Comparison of ENCODE assay signal across 8 cellular contexts in genomic region chr4:77158487-77158861, GRCh38. TPM values are rescaled to one million over a fixed set of nuclear protein-coding genes. Genes with fewer than 3 reads are reported as not detected.
DNase-seq lines count a peak whose midpoint lies in the region; ATAC-seq and TF ChIP-seq lines count a peak whose summit lies in the region.

No MANE protein-coding gene starts in this region.

- no peak for DNase-seq in right atrium auricular region (ENCODE audit: low spot score)
- DNase-seq in Right ventricle myocardium inferior (ENCODE audit: missing footprints), result no peak
- DNase-seq in astrocyte of the cerebellum (ENCODE audit: low read depth), result no peak
- no peak for DNase-seq in lung (ENCODE audit: low spot score)
- peak; percentile 35 to 46 for DNase-seq in uterus
- DNase-seq in NCI-H2227 (lab: John Stamatoyannopoulos, UW; ENCODE audit: unreplicated experiment), result no peak
- no peak for DNase-seq in amniotic stem cell (lab: John Stamatoyannopoulos, UW)

- intact Hi-C loops in Right ventricle myocardium inferior (cut with DNase I) (loop anchor here (5.0 kb wide), 1 partner anchor 61 kb away; no protein-coding TSS in a partner anchor), uterus (cut with DNase I; ENCODE audit: low total_unique reads) (no loop called here)

- TF ChIP-seq CTCF in right atrium auricular region (IDR thresholded peaks at IDR 0.05) (no peak), astrocyte of the cerebellum (IDR thresholded peaks at IDR 0.05; ENCODE audit: low read depth, low read length, missing control alignments) (no peak), lung (IDR thresholded peaks at IDR 0.05; ENCODE audit: control extremely low read depth, extremely low read depth) (no peak), uterus (IDR thresholded peaks at IDR 0.05) (peak in 1 of 4 experiments; percentile 8)

- H3K27ac ChIP-seq in right atrium auricular region (peak overlapping the region; percentile 88 to 95), lung (ENCODE audit: low read depth in 1 of 2, low read length in 1 of 2) (peak overlapping the region; percentile 13 to 87), uterus (peak overlapping the region; percentile 91 to 94)

- ATAC-seq in Right ventricle myocardium inferior (no peak), lung (ENCODE audit: insufficient read depth, low FRiP score) (no peak), esophagus mucosa (no peak)

- in situ Hi-C loops in astrocyte of the cerebellum (cut with HindIII; ENCODE audit: low sequenced_read_pairs), result no loop called here

- H3K4me3 ChIP-seq in right atrium auricular region (peak overlapping the region; percentile 69 to 95), astrocyte of the cerebellum (ENCODE audit: low read depth, low read length) (peak overlapping the region; percentile 95), lung (peak overlapping the region; percentile 72), uterus (peak overlapping the region; percentile 78 to 91)

- no peak for TF ChIP-seq POLR2A in uterus (IDR thresholded peaks at IDR 0.05)

- H3K4me1 ChIP-seq in right atrium auricular region, result peaks cover 0 to 13% of the 10 kb centered on the region in 2 donors
- peaks cover 0 to 1% of the 10 kb centered on the region in 2 donors for H3K4me1 ChIP-seq in lung (ENCODE audit: control insufficient read depth in 2 of 2, insufficient read depth in 2 of 2, low read length in 2 of 2)
- H3K4me1 ChIP-seq in uterus, result peaks cover 0 to 5% of the 10 kb centered on the region in 2 donors

- H3K36me3 ChIP-seq in right atrium auricular region (peaks cover 16% of the 10 kb centered on the region), lung (ENCODE audit: control insufficient read depth in 2 of 2, insufficient read depth in 2 of 2, low read length in 2 of 2) (peaks cover 3 to 11% of the 10 kb centered on the region in 2 donors), uterus (no peaks in the 10 kb centered on the region)

- H3K9me3 ChIP-seq in right atrium auricular region, result no peaks in the 10 kb centered on the region
- no peaks in the 10 kb centered on the region for H3K9me3 ChIP-seq in lung (ENCODE audit: control insufficient read depth in 2 of 2, insufficient read depth in 1 of 2, low read length in 1 of 2)
- no peaks in the 10 kb centered on the region for H3K9me3 ChIP-seq in uterus

- H3K27me3 ChIP-seq in right atrium auricular region (no peaks in the 10 kb centered on the region), lung (ENCODE audit: control insufficient read depth, insufficient read depth) (no peaks in the 10 kb centered on the region), uterus (no peaks in the 10 kb centered on the region)

- 11 to 12% methylated on average over 6 of the region's 6 CpGs for WGBS in lung, 2 donors

RNA-seq across cellular contexts. Expression of gene CCNG2, which starts 1.5 kb away (rescaled TPM):
- total RNA-seq in right atrium auricular region (1 to 10 TPM; 6.2 to 7.8 TPM), Right ventricle myocardium inferior (8.5 TPM), lung (10 to 100 TPM; 26.3 to 92.7 TPM), uterus (10 to 100 TPM; 21.3 to 67.0 (median 28.7) TPM), esophagus mucosa (70.4 TPM)
- 10 to 100 TPM in 1 of 2 donors, 1 to 10 TPM in 1; 9.6 to 25.4 TPM for polyA plus RNA-seq in lung

Comparison
In these comparisons a context has a peak if more than half of its experiments do, and no peak if none do; other contexts are left out.
1. DNase-seq: peak in uterus (2 of 2); none in right atrium auricular region (single experiment), Right ventricle myocardium inferior (single experiment), astrocyte of the cerebellum (single experiment), lung (single experiment), NCI-H2227 (single experiment) and amniotic stem cell (single experiment).
2. Peak in every context shown above with its lines, with median percentiles within 50 percentile points of each other: H3K27ac ChIP-seq and H3K4me3 ChIP-seq.